In the genomic region with DNA sequence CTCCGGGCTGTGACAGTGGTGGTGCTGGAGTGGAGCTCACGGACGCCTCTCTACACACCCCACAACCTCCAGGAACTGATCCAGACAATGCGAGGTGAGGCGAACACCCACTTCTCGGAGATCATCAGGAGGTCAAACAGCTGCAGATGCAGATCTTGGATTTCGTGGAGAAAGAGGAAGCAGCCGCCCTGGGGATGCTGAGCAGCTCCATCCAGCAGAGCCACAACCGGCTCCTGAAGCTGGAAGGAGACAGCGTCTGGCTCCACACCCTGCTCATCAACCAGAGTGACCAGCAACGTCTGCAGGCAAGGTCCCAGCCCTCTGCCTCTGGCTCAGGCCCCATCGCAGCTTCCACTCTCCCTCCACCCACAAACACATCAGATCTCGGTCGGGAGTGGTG, we compare ENCODE assay signal across 20 cellular contexts.
"Had no signal": no experiment of that assay in that cellular context is flagged by ENCODE, and none has a peak within 500 bp of the region (broad histone marks: within the 10 kb centered on the region; RNA-seq: fewer than 3 reads in every experiment).

No MANE protein-coding gene starts in this region.

- H3K9ac ChIP-seq: parathyroid adenoma had no signal

- DNase-seq: activated CD4-positive, alpha-beta T cell treated with anti-CD3 and anti-CD28 coated beads for 1 hour; activated naive CD4-positive, alpha-beta T cell; activated naive CD8-positive, alpha-beta T cell treated with anti-CD3 and anti-CD28 coated beads, Interleukin-2, amount 10 ng/mL, durations not matched to agents 7 days and 5 days; activated T-cell treated with anti-CD3 and anti-CD28 coated beads for 4 hours; amygdala; body of pancreas; effector memory CD8-positive, alpha-beta T cell; esophagus squamous epithelium; immature natural killer cell; left ventricle myocardium superior; naive B cell; stimulated activated CD4-positive, alpha-beta T cell treated with anti-CD3 and anti-CD28 coated beads, Interleukin-12 subunit alpha, Interleukin-12 subunit beta, amount 100 ng/mL, for 4 hours; stimulated activated CD4-positive, alpha-beta T cell treated with anti-CD3 and anti-CD28 coated beads, Interleukin-1b, Interleukin-23, amount 100 ng/mL, for 48 hours; stimulated activated CD8-positive, alpha-beta memory T cell treated with anti-CD3 and anti-CD28 coated beads, Interleukin-4, amount 100 ng/mL, for 48 hours; stimulated activated naive CD4-positive, alpha-beta T cell treated with Interleukin-2 at 50 U/mL for 16 hours; T1000; uterus; WERI-Rb-1 had no signal

- H3K9me3 ChIP-seq: body of pancreas, esophagus squamous epithelium, tibial nerve, uterus had no signal

- H3K27me3 ChIP-seq: body of pancreas, esophagus squamous epithelium, tibial nerve, uterus had no signal

- H3K4me3 ChIP-seq: body of pancreas, esophagus squamous epithelium, tibial nerve, uterus had no signal

- H3K27ac ChIP-seq: body of pancreas, esophagus squamous epithelium, parathyroid adenoma, tibial nerve had no signal

- H2AFZ ChIP-seq: parathyroid adenoma had no signal

- H3K36me3 ChIP-seq: esophagus squamous epithelium, tibial nerve, uterus, WERI-Rb-1 had no signal

- H3K79me2 ChIP-seq: parathyroid adenoma had no signal

- ATAC-seq: body of pancreas; effector memory CD8-positive, alpha-beta T cell; left ventricle myocardium superior had no signal
